Comparison of ENCODE assay signal across 20 cellular contexts in genomic region chr12:33223956-33224355, GRCh38.
"Had no signal": no experiment of that assay in that cellular context is flagged by ENCODE, and none has a peak within 500 bp of the region (broad histone marks: within the 10 kb centered on the region; RNA-seq: fewer than 3 reads in every experiment).

No MANE protein-coding gene starts in this region.

- H3K4me1 ChIP-seq: body of pancreas, colonic mucosa, lower lobe of right lung, parathyroid adenoma, testis, upper lobe of right lung had no signal

- H3K27ac ChIP-seq: body of pancreas, colonic mucosa, lower lobe of right lung, neutrophil, parathyroid adenoma, testis, upper lobe of right lung had no signal

- H3K9ac ChIP-seq: parathyroid adenoma had no signal

- DNase-seq: activated CD4-positive, alpha-beta T cell treated with anti-CD3 and anti-CD28 coated beads, Interleukin-2, amount 10 ng/mL, durations not matched to agents 7 days and 5 days; activated CD8-positive, alpha-beta T cell treated with anti-CD3 and anti-CD28 coated beads, Interleukin-2, amount 10 ng/mL, durations not matched to agents 7 days and 5 days; activated naive CD4-positive, alpha-beta T cell treated with anti-CD3 and anti-CD28 coated beads for 36 hours; activated T-cell treated with anti-CD3 and anti-CD28 coated beads, Interleukin-2, amount 50 U/mL, for 24 hours; body of pancreas; central memory CD4-positive, alpha-beta T cell; colonic mucosa; left colon; lower lobe of right lung; stimulated activated CD4-positive, alpha-beta T cell treated with anti-CD3 and anti-CD28 coated beads, Interleukin-4, amount 100 ng/mL, for 24 hours; T-helper 1 cell; T1000; testis; upper lobe of right lung had no signal

- H3K9me3 ChIP-seq: body of pancreas, colonic mucosa, lower lobe of right lung, neutrophil, testis, upper lobe of right lung had no signal

- H3K36me3 ChIP-seq: colonic mucosa, lower lobe of right lung, neutrophil, upper lobe of right lung had no signal

- H3K4me3 ChIP-seq: body of pancreas, colonic mucosa, lower lobe of right lung, testis, upper lobe of right lung had no signal

- H2AFZ ChIP-seq: parathyroid adenoma had no signal

- H3K27me3 ChIP-seq: body of pancreas, colonic mucosa, neutrophil, testis, upper lobe of right lung had no signal

- H3K79me2 ChIP-seq: parathyroid adenoma had no signal

- ATAC-seq: activated CD4-positive, CD25-positive, alpha-beta regulatory T cell treated with anti-CD3 and anti-CD28 coated beads, Interleukin-2, amount 50 U/mL, for 24 hours; activated CD8-positive, alpha-beta T cell treated with anti-CD3 and anti-CD28 coated beads, Interleukin-2, amount 10 ng/mL, durations not matched to agents 7 days and 5 days; body of pancreas; left colon; natural killer cell treated with Interleukin-12 subunit alpha and Interleukin-12 subunit beta and Interleukin-15 and Interleukin-18, amount 100 ng/mL, for 72 hours; sciatic nerve; stimulated activated effector memory CD8-positive, alpha-beta T cell treated with anti-CD3 and anti-CD28 coated beads, Interleukin-12 subunit alpha, Interleukin-12 subunit beta, amount 100 ng/mL, for 72 hours had no signal
